Comparison of ENCODE assay signal across 8 cellular contexts in genomic region chr22:38724926-38725571, GRCh38. TPM values are rescaled to one million over a fixed set of nuclear protein-coding genes. Genes with fewer than 3 reads are reported as not detected.
DNase-seq lines count a peak whose midpoint lies in the region; ATAC-seq and TF ChIP-seq lines count a peak whose summit lies in the region.

No MANE protein-coding gene starts in this region.

- POLR2A ChIA-PET in CD4-positive, alpha-beta memory T cell (lab: Charles Lee; ENCODE audit: partially characterized antibody) = interaction anchor here (0.9 to 41.4 kb wide), 6 partner anchors 13 to 118 kb away, joined by 3 to 1746 read pairs (median 4); partner anchors contain the start of genes GTPBP1 and SUN2

- CTCF ChIA-PET in CD4-positive, alpha-beta memory T cell (lab: Charles Lee; ENCODE audit: partially characterized antibody) = interaction anchor here (0.8 to 2.5 kb wide), 14 partner anchors 9 to 117 kb away, joined by 3 to 21 read pairs (median 8); partner anchors contain the start of gene TOMM22

- TF ChIP-seq EP300 in stomach (IDR thresholded peaks at IDR 0.05) = no peak

- intact Hi-C loops in CD4-positive, alpha-beta memory T cell (cut with micrococcal nuclease) = loop anchor here (2.0 to 5.0 kb wide), 2 partner anchors 18 to 32 kb away; partner anchors contain the start of gene SUN2
- intact Hi-C loops in stomach (cut with DNase I; ENCODE audit: low total_unique reads) = no loop called here

- no peak overlapping the region for H3K4me3 ChIP-seq in CD4-positive, alpha-beta memory T cell (ENCODE audit: low read length in 2 of 2)
- no peak overlapping the region for H3K4me3 ChIP-seq in H7 (ENCODE audit: insufficient read depth, low read depth, low read length)
- H3K4me3 ChIP-seq in SU-DHL-6 (ENCODE audit: insufficient read depth, low read length, poor library complexity, severe bottlenecking) = no peak overlapping the region
- no peak overlapping the region for H3K4me3 ChIP-seq in stomach

- H3F3A ChIP-seq in SU-DHL-6 (ENCODE audit: insufficient read depth) = no peaks in the 10 kb centered on the region

- H3K36me3 ChIP-seq in CD4-positive, alpha-beta memory T cell (ENCODE audit: insufficient read depth, low read length) = peaks cover 74% of the 10 kb centered on the region
- peaks cover 70% of the 10 kb centered on the region for H3K36me3 ChIP-seq in H7 (replicated peaks; ENCODE audit: control insufficient read depth, insufficient read depth, low read length)
- H3K36me3 ChIP-seq in SU-DHL-6 (ENCODE audit: low read length) = no peaks in the 10 kb centered on the region
- peaks cover 79 to 100% (median 100%) of the 10 kb centered on the region in 4 donors for H3K36me3 ChIP-seq in stomach

- H3K9me3 ChIP-seq in CD4-positive, alpha-beta memory T cell (ENCODE audit: control insufficient read depth in 1 of 2, low read length in 2 of 2) = no peaks in the 10 kb centered on the region
- H3K9me3 ChIP-seq in SU-DHL-6 (ENCODE audit: insufficient read depth, low read length) (no peaks in the 10 kb centered on the region), stomach (no peaks in the 10 kb centered on the region)

- no peak overlapping the region for H3K9ac ChIP-seq in SU-DHL-6 (ENCODE audit: low read length)

- H3K36me3 Mint-ChIP-seq in CD4-positive, alpha-beta memory T cell = peaks cover 59 to 88% of the 10 kb centered on the region in 2 donors
- peaks cover 57% of the 10 kb centered on the region for H3K36me3 Mint-ChIP-seq in endothelial cell (ENCODE audit: low read depth, unreplicated experiment)

- TF ChIP-seq CTCF in SU-DHL-6 (IDR thresholded peaks at IDR 0.05; ENCODE audit: insufficient read depth, low read length, poor library complexity, severe bottlenecking) = peak; percentile 50
- TF ChIP-seq CTCF in endothelial cell (IDR thresholded peaks at IDR 0.05; ENCODE audit: unreplicated experiment) = no peak
- peak in 2 of 7 experiments; percentile 15 for TF ChIP-seq CTCF in stomach (IDR thresholded peaks at IDR 0.05)

- WGBS in stomach, 5 donors = 48 to 70% (median 56%) methylated on average over 3 of the region's 3 CpGs

- H3K9me3 Mint-ChIP-seq in CD4-positive, alpha-beta memory T cell = peaks cover 0 to 3% (median 0%) of the 10 kb centered on the region in 8 donors
- no peaks in the 10 kb centered on the region for H3K9me3 Mint-ChIP-seq in endothelial cell (ENCODE audit: unreplicated experiment)

- H3K27me3 Mint-ChIP-seq in CD4-positive, alpha-beta memory T cell = no peaks in the 10 kb centered on the region
- H3K27me3 Mint-ChIP-seq in endothelial cell (ENCODE audit: unreplicated experiment) = peaks cover 3% of the 10 kb centered on the region

- no peaks in the 10 kb centered on the region for H3K4me1 ChIP-seq in CD4-positive, alpha-beta memory T cell (ENCODE audit: insufficient read depth, low read length)
- H3K4me1 ChIP-seq in stomach = no peaks in the 10 kb centered on the region

- DNase-seq in CD4-positive, alpha-beta memory T cell = peak in 3 of 5 donors; percentile 52 to 57 (median 54)
- DNase-seq in H7 (peak; percentile 81), endothelial cell (ENCODE audit: low spot score) (peak; percentile 45), nucleus accumbens (lab: John Stamatoyannopoulos, UW) (peak in 34 of 56 donors; percentile 13 to 72 (median 49)), stomach (no peak)

- H3K4me3 Mint-ChIP-seq in CD4-positive, alpha-beta memory T cell = peak overlapping the region in 1 of 8 donors; percentile 63
- H3K4me3 Mint-ChIP-seq in endothelial cell (ENCODE audit: unreplicated experiment) = peak overlapping the region; percentile 47

- ATAC-seq in HG02763 (IDR thresholded peaks at IDR 0.05; ENCODE audit: unreplicated experiment) (no peak), GM18870 (IDR thresholded peaks at IDR 0.05; ENCODE audit: unreplicated experiment) (no peak)

- H3K27ac ChIP-seq in CD4-positive, alpha-beta memory T cell (ENCODE audit: low read depth, low read length) = no peak overlapping the region
- no peak overlapping the region for H3K27ac ChIP-seq in SU-DHL-6 (ENCODE audit: low read depth, low read length)
- H3K27ac ChIP-seq in stomach = no peak overlapping the region

- H3K79me2 ChIP-seq in SU-DHL-6 (ENCODE audit: insufficient read depth, low read length) = no peaks in the 10 kb centered on the region

- TF ChIP-seq POLR2A in stomach (IDR thresholded peaks at IDR 0.05) = no peak

- no peak overlapping the region for H3K4me2 ChIP-seq in SU-DHL-6 (ENCODE audit: low read depth, low read length, poor library complexity, severe bottlenecking)

- H4K20me1 ChIP-seq in SU-DHL-6 (ENCODE audit: low read depth, low read length) = no peaks in the 10 kb centered on the region

- no peaks in the 10 kb centered on the region for H3K9me2 ChIP-seq in SU-DHL-6 (replicated peaks; ENCODE audit: insufficient read depth, low read length)

- H2AFZ ChIP-seq in SU-DHL-6 (ENCODE audit: low read depth, low read length, severe bottlenecking) = no peak overlapping the region

- H3K27me3 ChIP-seq in CD4-positive, alpha-beta memory T cell (ENCODE audit: insufficient read depth, low read length) = no peaks in the 10 kb centered on the region
- no peaks in the 10 kb centered on the region for H3K27me3 ChIP-seq in H7 (ENCODE audit: control insufficient read depth, insufficient read depth, low read length)
- H3K27me3 ChIP-seq in SU-DHL-6 (ENCODE audit: low read length) = no peaks in the 10 kb centered on the region
- no peaks in the 10 kb centered on the region for H3K27me3 ChIP-seq in stomach

- peaks cover 6 to 14% (median 9%) of the 10 kb centered on the region in 4 donors for H3K4me1 Mint-ChIP-seq in CD4-positive, alpha-beta memory T cell
- peaks cover 9% of the 10 kb centered on the region for H3K4me1 Mint-ChIP-seq in endothelial cell (ENCODE audit: unreplicated experiment)

- H3K27ac Mint-ChIP-seq in CD4-positive, alpha-beta memory T cell = peak overlapping the region; percentile 58 to 88 (median 77)
- H3K27ac Mint-ChIP-seq in endothelial cell (ENCODE audit: unreplicated experiment) = peak overlapping the region; percentile 20

RNA-seq across cellular contexts. Expression of gene GTPBP1, which starts 19.3 kb away (rescaled TPM):
- 10 to 100 TPM; 94.1 to 96.6 TPM for total RNA-seq in CD4-positive, alpha-beta memory T cell
- 10 to 100 TPM; 14.6 to 30.8 TPM for polyA plus RNA-seq in CD4-positive, alpha-beta memory T cell
- total RNA-seq in H7 (2014; rRNA removed; shearing (Covaris generic)) = 71.4 and 92.1 TPM in 2 replicates
- total RNA-seq in endothelial cell (ENCODE audit: unreplicated experiment) = 44.5 TPM
- 100 to 1,000 TPM in 1 of 5 donors, 10 to 100 TPM in 4; 23.8 to 199 (median 41.6) TPM for total RNA-seq in stomach
- polyA plus RNA-seq in stomach = 10 to 100 TPM in 2 of 3 donors, 1 to 10 TPM in 1; 9.2 to 18.6 (median 11.0) TPM

RNA-seq across cellular contexts. Expression of gene JOSD1, which starts 24.3 kb away (rescaled TPM):
- total RNA-seq in CD4-positive, alpha-beta memory T cell = 10 to 100 TPM; 64.6 to 65.4 TPM
- polyA plus RNA-seq in CD4-positive, alpha-beta memory T cell = 1 to 10 TPM; 8.0 to 9.6 TPM
- total RNA-seq in H7 (2014; rRNA removed; shearing (Covaris generic)) = 33.8 and 34.2 TPM in 2 replicates
- 49.6 TPM for total RNA-seq in endothelial cell (ENCODE audit: unreplicated experiment)
- total RNA-seq in stomach = 10 to 100 TPM; 21.0 to 66.1 (median 35.7) TPM
- 10 to 100 TPM; 17.9 to 45.1 (median 20.8) TPM for polyA plus RNA-seq in stomach

RNA-seq across cellular contexts. Expression of gene SUN2, which starts 30.7 kb away (rescaled TPM):
- total RNA-seq in CD4-positive, alpha-beta memory T cell = 1,000 to 10,000 TPM in 1 of 2 experiments, 100 to 1,000 TPM in 1; 988 to 1,004 TPM
- 100 to 1,000 TPM; 323 to 643 TPM for polyA plus RNA-seq in CD4-positive, alpha-beta memory T cell
- 31.8 and 33.4 TPM in 2 replicates for total RNA-seq in H7 (2014; rRNA removed; shearing (Covaris generic))
- 74.4 TPM for total RNA-seq in endothelial cell (ENCODE audit: unreplicated experiment)
- 100 to 1,000 TPM; 108 to 387 (median 142) TPM for total RNA-seq in stomach
- 10 to 100 TPM; 25.3 to 51.8 (median 26.4) TPM for polyA plus RNA-seq in stomach

RNA-seq across cellular contexts. Expression of gene TOMM22, which starts 43.3 kb away (rescaled TPM):
- 10 to 100 TPM; 41.2 to 42.3 TPM for total RNA-seq in CD4-positive, alpha-beta memory T cell
- polyA plus RNA-seq in CD4-positive, alpha-beta memory T cell = 10 to 100 TPM; 60.3 to 78.9 TPM
- total RNA-seq in H7 (2014; rRNA removed; shearing (Covaris generic)) = 70.8 and 79.3 TPM in 2 replicates
- total RNA-seq in endothelial cell (ENCODE audit: unreplicated experiment) (108 TPM), stomach (10 to 100 TPM; 22.6 to 66.5 (median 26.1) TPM)
- polyA plus RNA-seq in stomach = 10 to 100 TPM; 31.5 to 58.2 (median 43.3) TPM
